1 cellular context compared by ENCODE assay signal in genomic region chr12:1830981-1831930, GRCh38.
A peak's percentile ranks its signal among the peaks of the same experiment; 100 is the strongest.
TF ChIP-seq lines count a peak whose summit lies in the region.

No MANE protein-coding gene starts in this region.

TF ChIP-seq in HepG2, 621 proteins besides CTCF, POLR2A, EP300 and RAD21 (continued from another document and continues in another):
- TF ChIP-seq ZBTB4 (CRISPR knock-in tag; IDR thresholded peaks at IDR 0.05; ENCODE audit: borderline replicate concordance) = no peak
- TF ChIP-seq GMEB1 (CRISPR knock-in tag; IDR thresholded peaks at IDR 0.05; ENCODE audit: borderline replicate concordance) = no peak
- peak; percentile 84 for TF ChIP-seq TFE3 (CRISPR knock-in tag; IDR thresholded peaks at IDR 0.05)
- peak; percentile 67; the same call in 1 of the 2 replicates for TF ChIP-seq SP140L (CRISPR knock-in tag; IDR thresholded peaks at IDR 0.05; ENCODE audit: borderline replicate concordance)
- TF ChIP-seq TEAD3 (CRISPR knock-in tag; optimal IDR thresholded peaks at IDR 0.05; ENCODE audit: borderline replicate concordance) = peak; percentile 52
- no peak for TF ChIP-seq KLF13 (CRISPR knock-in tag; IDR thresholded peaks at IDR 0.05)
- TF ChIP-seq ARNTL (CRISPR knock-in tag; IDR thresholded peaks at IDR 0.05) = peak; percentile 27; the same call in 1 of the 2 replicates
- peak; percentile 81; the same call in 1 of the 2 replicates for TF ChIP-seq ZNF83 (CRISPR knock-in tag; IDR thresholded peaks at IDR 0.05; ENCODE audit: borderline replicate concordance)
- TF ChIP-seq ZNF318 (CRISPR knock-in tag; IDR thresholded peaks at IDR 0.05) = no peak
- TF ChIP-seq RELA (CRISPR knock-in tag; IDR thresholded peaks at IDR 0.05) = no peak
- TF ChIP-seq ZNF296 (CRISPR knock-in tag; conservative IDR thresholded peaks at IDR 0.05) = peak; percentile 74; the same call in 1 of the 2 replicates
- no peak for TF ChIP-seq TBP (CRISPR knock-in tag; IDR thresholded peaks at IDR 0.05)
- TF ChIP-seq RBM22 (optimal IDR thresholded peaks at IDR 0.05; ENCODE audit: low read length) = no peak
- TF ChIP-seq NR2C2 (CRISPR knock-in tag; IDR thresholded peaks at IDR 0.05; ENCODE audit: borderline replicate concordance) = no peak
- TF ChIP-seq ZBTB39 (CRISPR knock-in tag; IDR thresholded peaks at IDR 0.05) = no peak
- TF ChIP-seq POLR2G (IDR thresholded peaks at IDR 0.05; ENCODE audit: low read depth, low read length) = no peak
- TF ChIP-seq ZNF362 (CRISPR knock-in tag; IDR thresholded peaks at IDR 0.05; ENCODE audit: borderline replicate concordance) = no peak
- TF ChIP-seq RXRA (CRISPR knock-in tag; IDR thresholded peaks at IDR 0.05) = peak; percentile 36; the same call in 1 of the 2 replicates
- no peak for TF ChIP-seq RFX5 (IDR thresholded peaks at IDR 0.05; ENCODE audit: low read depth, low read length)
- TF ChIP-seq NFIB (CRISPR knock-in tag; IDR thresholded peaks at IDR 0.05; ENCODE audit: borderline replicate concordance) = no peak
- peak; percentile 60; the same call in 1 of the 2 replicates for TF ChIP-seq ZNF501 (CRISPR knock-in tag; IDR thresholded peaks at IDR 0.05)
- TF ChIP-seq EED (CRISPR knock-in tag; IDR thresholded peaks at IDR 0.05) = peak; percentile 69; the same call in 1 of the 2 replicates
- TF ChIP-seq HNF4G (IDR thresholded peaks at IDR 0.05; ENCODE audit: borderline replicate concordance, low read depth, low read length) = no peak
- TF ChIP-seq HNF4G (CRISPR knock-in tag; IDR thresholded peaks at IDR 0.05; ENCODE audit: borderline replicate concordance, low read depth) = no peak
- TF ChIP-seq ZNF564 (CRISPR knock-in tag; IDR thresholded peaks at IDR 0.05) = peak; percentile 74; the same call in 1 of the 2 replicates
- no peak for TF ChIP-seq THAP7 (CRISPR knock-in tag; IDR thresholded peaks at IDR 0.05)
- TF ChIP-seq SETDB1 (CRISPR knock-in tag; IDR thresholded peaks at IDR 0.05; ENCODE audit: borderline replicate concordance) = no peak
- TF ChIP-seq AGO2 (optimal IDR thresholded peaks at IDR 0.05; ENCODE audit: low read depth, low read length) = no peak
- TF ChIP-seq ZKSCAN1 (IDR thresholded peaks at IDR 0.05; ENCODE audit: low read length) = no peak
- TF ChIP-seq BCLAF1 (IDR thresholded peaks at IDR 0.05) = no peak
- TF ChIP-seq ZNF567 (CRISPR knock-in tag; IDR thresholded peaks at IDR 0.05; ENCODE audit: borderline replicate concordance) = no peak
- peak; percentile 89 for TF ChIP-seq ZBTB43 (CRISPR knock-in tag; conservative IDR thresholded peaks at IDR 0.05)
- TF ChIP-seq ONECUT2 (CRISPR knock-in tag; IDR thresholded peaks at IDR 0.05) = 0 out of 2 replicates have a peak, but pooled peaks have one; percentile 12
